ENCODE assay signal across 33 cellular contexts in the genomic region with DNA sequence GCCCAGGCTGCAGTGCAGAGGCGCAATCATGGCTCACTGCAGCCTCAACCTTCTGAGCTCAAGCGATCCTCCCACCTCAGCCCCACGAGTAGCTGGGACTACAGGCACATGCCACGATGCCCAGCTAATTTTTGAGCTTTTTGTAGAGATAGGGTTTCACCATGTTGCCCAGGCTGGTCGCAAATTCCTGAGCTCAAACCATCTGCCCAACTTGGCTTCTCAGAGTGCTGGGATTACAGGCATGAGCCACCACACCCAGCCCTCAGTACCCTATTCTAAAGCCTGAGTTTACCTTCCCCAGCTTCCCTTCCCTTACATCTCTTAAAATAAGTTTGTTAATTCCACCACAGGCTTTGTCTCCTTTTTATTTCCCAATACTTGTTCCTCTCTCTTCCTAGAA.
"Had no signal": no experiment of that assay in that cellular context is flagged by ENCODE, and none has a peak within 500 bp of the region (broad histone marks: within the 10 kb centered on the region; RNA-seq: fewer than 3 reads in every experiment).

No MANE protein-coding gene starts in this region.

- H3K27ac ChIP-seq: ascending aorta, cardiac muscle cell, colonic mucosa, left lung, lower lobe of right lung, pancreas, prostate gland, sigmoid colon, vagina had no signal

- H3K27me3 ChIP-seq: ascending aorta, cardiac muscle cell, colonic mucosa, dorsolateral prefrontal cortex, left lung, pancreas, sigmoid colon, vagina had no signal

- H3K9me3 Mint-ChIP-seq: activated B cell treated with CpG ODN at 0.5 μM for 24 hours; activated CD8-positive, alpha-beta T cell treated with anti-CD3 and anti-CD28 coated beads for 36 hours; activated naive CD8-positive, alpha-beta T cell treated with anti-CD3 and anti-CD28 coated beads, Interleukin-2, amount 10 ng/mL, durations not matched to agents 7 days and 5 days; naive B cell; stimulated activated memory B cell treated with anti-CD40 and anti-IgM and Interleukin-4, amounts not matched to agents 10 μg/mL and 1 μg/mL and 100 μg/mL, for 72 hours; stimulated activated naive CD8-positive, alpha-beta T cell treated with anti-CD3 and anti-CD28 coated beads, Interleukin-15, amount 100 ng/mL, for 72 hours; type B pancreatic cell had no signal

- H3K4me3 Mint-ChIP-seq: activated B cell treated with CpG ODN at 0.5 μM for 24 hours; activated CD8-positive, alpha-beta T cell treated with anti-CD3 and anti-CD28 coated beads for 36 hours; activated naive CD8-positive, alpha-beta T cell treated with anti-CD3 and anti-CD28 coated beads, Interleukin-2, amount 10 ng/mL, durations not matched to agents 7 days and 5 days; brain; naive B cell; stimulated activated memory B cell treated with anti-CD40 and anti-IgM and Interleukin-4, amounts not matched to agents 10 μg/mL and 1 μg/mL and 100 μg/mL, for 72 hours; stimulated activated naive CD8-positive, alpha-beta T cell treated with anti-CD3 and anti-CD28 coated beads, Interleukin-15, amount 100 ng/mL, for 72 hours; T-helper 17 cell; type B pancreatic cell had no signal

- H3K4me1 ChIP-seq: ascending aorta, colonic mucosa, pancreas, prostate gland had no signal

- ATAC-seq: activated CD8-positive, alpha-beta T cell treated with anti-CD3 and anti-CD28 coated beads for 36 hours; left lung; pancreas; stimulated activated memory B cell treated with anti-CD40 and anti-IgM and Interleukin-4, amounts not matched to agents 10 μg/mL and 1 μg/mL and 100 μg/mL, for 72 hours; stimulated activated naive CD8-positive, alpha-beta T cell treated with anti-CD3 and anti-CD28 coated beads, Interleukin-15, amount 100 ng/mL, for 72 hours; T-helper 17 cell had no signal

- H3K27me3 Mint-ChIP-seq: activated B cell treated with CpG ODN at 0.5 μM for 24 hours; activated CD8-positive, alpha-beta T cell treated with anti-CD3 and anti-CD28 coated beads for 36 hours; activated naive CD8-positive, alpha-beta T cell treated with anti-CD3 and anti-CD28 coated beads, Interleukin-2, amount 10 ng/mL, durations not matched to agents 7 days and 5 days; brain; naive B cell; stimulated activated memory B cell treated with anti-CD40 and anti-IgM and Interleukin-4, amounts not matched to agents 10 μg/mL and 1 μg/mL and 100 μg/mL, for 72 hours; stimulated activated naive CD8-positive, alpha-beta T cell treated with anti-CD3 and anti-CD28 coated beads, Interleukin-15, amount 100 ng/mL, for 72 hours; T-helper 17 cell; type B pancreatic cell had no signal

- H3K4me2 ChIP-seq: smooth muscle cell had no signal

- H3K27ac Mint-ChIP-seq: activated B cell treated with CpG ODN at 0.5 μM for 24 hours; activated CD8-positive, alpha-beta T cell treated with anti-CD3 and anti-CD28 coated beads for 36 hours; activated naive CD8-positive, alpha-beta T cell treated with anti-CD3 and anti-CD28 coated beads, Interleukin-2, amount 10 ng/mL, durations not matched to agents 7 days and 5 days; stimulated activated memory B cell treated with anti-CD40 and anti-IgM and Interleukin-4, amounts not matched to agents 10 μg/mL and 1 μg/mL and 100 μg/mL, for 72 hours; stimulated activated naive CD8-positive, alpha-beta T cell treated with anti-CD3 and anti-CD28 coated beads, Interleukin-15, amount 100 ng/mL, for 72 hours; T-helper 17 cell; type B pancreatic cell had no signal

- H3K9me3 ChIP-seq: ascending aorta, colonic mucosa, left lung, lower lobe of right lung, pancreas, prostate gland, sigmoid colon, vagina had no signal

- DNase-seq: activated B cell treated with CpG ODN at 0.5 μM for 24 hours; activated CD4-positive, alpha-beta T cell treated with anti-CD3 and anti-CD28 coated beads, Interleukin-2, amount 50 U/mL, for 1 hour; activated CD8-positive, alpha-beta T cell treated with anti-CD3 and anti-CD28 coated beads for 36 hours; activated effector memory CD4-positive, alpha-beta T cell treated with Interleukin-2 at 50 U/mL for 16 hours; activated naive CD4-positive, alpha-beta T cell treated with Interleukin-2 at 50 U/mL for 16 hours; activated naive CD8-positive, alpha-beta T cell treated with anti-CD3 and anti-CD28 coated beads, Interleukin-2, amount 10 ng/mL, durations not matched to agents 7 days and 5 days; activated T-cell treated with anti-CD3 and anti-CD28 coated beads, Interleukin-2, amount 50 U/mL, for 48 hours; cerebellar nuclear complex; colonic mucosa; effector memory CD4-positive, alpha-beta T cell; left lung; lower lobe of right lung; naive B cell; nucleus accumbens; pancreas; retina; sigmoid colon; stimulated activated CD4-positive, alpha-beta T cell treated with anti-CD3 and anti-CD28 coated beads, Interleukin-1b, Interleukin-23, amount 100 ng/mL, for 48 hours; stimulated activated CD4-positive, alpha-beta T cell treated with anti-CD3 and anti-CD28 coated beads, Interleukin-4, amount 100 ng/mL, for 4 hours; stimulated activated CD8-positive, alpha-beta memory T cell treated with anti-CD3 and anti-CD28 coated beads, Interleukin-4, amount 100 ng/mL, for 48 hours; stimulated activated naive CD8-positive, alpha-beta T cell treated with anti-CD3 and anti-CD28 coated beads, Interleukin-15, amount 100 ng/mL, for 72 hours; substantia nigra; T-helper 17 cell; T1000 had no signal

- H3K36me3 ChIP-seq: cardiac muscle cell, colonic mucosa, lower lobe of right lung, pancreas, prostate gland, vagina had no signal

- H3K4me3 ChIP-seq: ascending aorta, cardiac muscle cell, colonic mucosa, dorsolateral prefrontal cortex, left lung, lower lobe of right lung, pancreas, prostate gland, sigmoid colon, smooth muscle cell, vagina had no signal

- H3K36me3 Mint-ChIP-seq: naive B cell; stimulated activated memory B cell treated with anti-CD40 and anti-IgM and Interleukin-4, amounts not matched to agents 10 μg/mL and 1 μg/mL and 100 μg/mL, for 72 hours; type B pancreatic cell had no signal
